16 cellular contexts compared by ENCODE assay signal in the genomic region with DNA sequence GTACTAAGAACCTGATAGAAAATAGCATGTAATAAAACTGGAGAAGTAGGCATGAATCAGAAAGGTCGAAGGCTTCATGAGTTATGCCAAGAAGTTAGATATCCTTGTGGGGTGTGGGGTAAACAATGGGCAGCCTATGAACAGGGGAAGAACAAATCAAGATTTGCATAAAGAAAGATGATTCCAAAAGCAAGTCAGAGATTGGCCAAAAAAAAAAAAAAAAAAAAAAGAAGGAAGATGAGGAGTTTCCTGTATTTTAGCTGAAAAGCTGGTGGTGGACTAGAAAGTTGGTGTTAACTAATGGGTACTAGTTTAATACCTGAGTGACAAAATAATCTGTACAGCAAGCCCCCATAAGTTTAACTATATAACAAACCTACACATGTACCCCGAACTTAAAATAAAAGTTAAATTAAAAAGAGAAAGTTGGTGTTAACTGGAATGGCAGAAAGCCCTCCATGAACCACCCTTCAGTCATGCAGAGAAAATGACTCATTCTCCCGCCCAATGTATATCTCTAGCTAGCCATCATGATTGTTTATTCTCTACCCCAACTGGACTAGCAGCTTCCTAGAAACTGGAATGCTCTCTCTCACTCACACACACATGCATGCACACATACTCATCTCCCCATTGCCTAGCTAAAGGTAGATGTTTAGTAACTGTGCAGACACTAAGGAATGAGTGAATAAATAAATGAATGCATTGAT. TPM values are rescaled to one million over a fixed set of nuclear protein-coding genes. Genes with fewer than 3 reads are reported as not detected.
DNase-seq lines count a peak whose midpoint lies in the region; ATAC-seq, FAIRE-seq and TF ChIP-seq lines count a peak whose summit lies in the region.
"Had no signal": no experiment of that assay in that cellular context is flagged by ENCODE, and none has a peak within 500 bp of the region (broad histone marks: within the 10 kb centered on the region; RNA-seq: fewer than 3 reads in every experiment).

No MANE protein-coding gene starts in this region.

- H3K4me2 ChIP-seq in mesenchymal stem cell (ENCODE audit: low read length, poor library complexity, severe bottlenecking): no peak overlapping the region

- H3K27ac ChIP-seq in mesenchymal stem cell (ENCODE audit: low read length, poor library complexity, severe bottlenecking): peak overlapping the region; percentile 59
- H3K27ac ChIP-seq: prostate gland had no signal

- no peak overlapping the region for H3K27ac Mint-ChIP-seq in activated naive CD4-positive, alpha-beta T cell treated with anti-CD3 and anti-CD28 coated beads for 36 hours
- H3K27ac Mint-ChIP-seq: activated CD4-positive, alpha-beta T cell treated with anti-CD3 and anti-CD28 coated beads, Interleukin-2, amount 10 ng/mL, durations not matched to agents 7 days and 5 days had no signal

- intact Hi-C loops in activated naive CD4-positive, alpha-beta T cell treated with anti-CD3 and anti-CD28 coated beads for 36 hours (cut with micrococcal nuclease): no loop called here

- no peak for FAIRE-seq in bronchial epithelial cell (lab: Jason Lieb, UNC)

- no peak for ATAC-seq in activated T-cell treated with anti-CD3 and anti-CD28 coated beads, Interleukin-2, amount 50 U/mL, for 4 hours

- WGBS in mesenchymal stem cell: 7% methylated on average over 2 of the region's 3 CpGs

- H3K14ac ChIP-seq in mesenchymal stem cell (ENCODE audit: low read length in 2 of 2): no peak overlapping the region

- TF ChIP-seq CTCF in bronchial epithelial cell (IDR thresholded peaks at IDR 0.05; ENCODE audit: insufficient read depth, low read length, severe bottlenecking): no peak

- no peak overlapping the region for H3K18ac ChIP-seq in mesenchymal stem cell (ENCODE audit: low read depth in 1 of 2, low read length in 2 of 2)

- H4K91ac ChIP-seq in mesenchymal stem cell (ENCODE audit: low read length): no peak overlapping the region

- no peak overlapping the region for H2AK5ac ChIP-seq in mesenchymal stem cell (ENCODE audit: low read length, severe bottlenecking)

- H2BK12ac ChIP-seq in mesenchymal stem cell (ENCODE audit: low read length in 2 of 2): no peak overlapping the region

- CTCF ChIA-PET in activated naive CD4-positive, alpha-beta T cell treated with anti-CD3 and anti-CD28 coated beads for 36 hours (lab: Charles Lee): interaction anchor here (0.9 kb wide), 1 partner anchor 15 kb away, joined by 3 read pairs; no protein-coding TSS in a partner anchor

- H3K27me3 Mint-ChIP-seq in activated naive CD4-positive, alpha-beta T cell treated with anti-CD3 and anti-CD28 coated beads for 36 hours (ENCODE audit: low read depth): no peaks in the 10 kb centered on the region
- no peaks in the 10 kb centered on the region for H3K27me3 Mint-ChIP-seq in activated T-cell treated with anti-CD3 and anti-CD28 coated beads, Interleukin-2, amount 50 U/mL, for 4 hours (ENCODE audit: low read depth)
- H3K27me3 Mint-ChIP-seq: activated CD4-positive, alpha-beta T cell treated with anti-CD3 and anti-CD28 coated beads, Interleukin-2, amount 10 ng/mL, durations not matched to agents 7 days and 5 days; memory B cell had no signal

- H3K27me3 ChIP-seq in bronchial epithelial cell (ENCODE audit: control insufficient read depth, insufficient read depth, low read length) (no peaks in the 10 kb centered on the region), mesenchymal stem cell (ENCODE audit: control insufficient read depth in 1 of 2, insufficient read depth in 1 of 2, low read length in 2 of 2) (no peaks in the 10 kb centered on the region)

- H3K23ac ChIP-seq in mesenchymal stem cell (ENCODE audit: low read length in 2 of 2): no peak overlapping the region

- H3K36me3 ChIP-seq in bronchial epithelial cell (ENCODE audit: control insufficient read depth, insufficient read depth, low read length) (no peaks in the 10 kb centered on the region), mesenchymal stem cell (ENCODE audit: control insufficient read depth in 1 of 2, insufficient read depth in 2 of 2, low read depth in 1 of 2, low read length in 2 of 2) (no peaks in the 10 kb centered on the region)
- H3K36me3 ChIP-seq: prostate gland had no signal

- H3K4me3 Mint-ChIP-seq in activated naive CD4-positive, alpha-beta T cell treated with anti-CD3 and anti-CD28 coated beads for 36 hours: no peak overlapping the region
- no peak overlapping the region for H3K4me3 Mint-ChIP-seq in activated T-cell treated with anti-CD3 and anti-CD28 coated beads, Interleukin-2, amount 50 U/mL, for 4 hours
- H3K4me3 Mint-ChIP-seq: activated CD4-positive, alpha-beta T cell treated with anti-CD3 and anti-CD28 coated beads, Interleukin-2, amount 10 ng/mL, durations not matched to agents 7 days and 5 days; memory B cell had no signal

- no peak overlapping the region for H3K9ac ChIP-seq in mesenchymal stem cell (ENCODE audit: low read length)

- H3K4ac ChIP-seq in mesenchymal stem cell (ENCODE audit: low read depth in 1 of 2, low read length in 2 of 2): no peak overlapping the region

- no peak overlapping the region for H2BK120ac ChIP-seq in mesenchymal stem cell (ENCODE audit: low read depth, low read length)

- no peak overlapping the region for H4K8ac ChIP-seq in mesenchymal stem cell (ENCODE audit: low read length)

- H3K4me1 ChIP-seq in mesenchymal stem cell (ENCODE audit: control insufficient read depth, insufficient read depth, low read depth, low read length): no peaks in the 10 kb centered on the region
- H3K4me1 ChIP-seq: prostate gland had no signal

- no peaks in the 10 kb centered on the region for H3K79me1 ChIP-seq in mesenchymal stem cell (replicated peaks; ENCODE audit: low read length, poor library complexity, severe bottlenecking)

- H3K4me3 ChIP-seq in bronchial epithelial cell (ENCODE audit: low read depth, low read length) (no peak overlapping the region), mesenchymal stem cell (ENCODE audit: insufficient read depth in 1 of 2, low read depth in 1 of 2, low read length in 2 of 2) (no peak overlapping the region)
- H3K4me3 ChIP-seq: prostate gland had no signal

- no peak overlapping the region for H2BK5ac ChIP-seq in mesenchymal stem cell (ENCODE audit: low read depth, low read length, poor library complexity, severe bottlenecking)

- no peaks in the 10 kb centered on the region for H3K9me3 ChIP-seq in mesenchymal stem cell (ENCODE audit: control insufficient read depth, low read length)
- H3K9me3 ChIP-seq: prostate gland had no signal

- peaks cover 33% of the 10 kb centered on the region for H3K4me1 Mint-ChIP-seq in activated naive CD4-positive, alpha-beta T cell treated with anti-CD3 and anti-CD28 coated beads for 36 hours (ENCODE audit: low read depth)
- peaks cover 23% of the 10 kb centered on the region for H3K4me1 Mint-ChIP-seq in activated T-cell treated with anti-CD3 and anti-CD28 coated beads, Interleukin-2, amount 50 U/mL, for 4 hours (ENCODE audit: low read depth)

- no peak overlapping the region for H2BK15ac ChIP-seq in mesenchymal stem cell (ENCODE audit: low read depth, poor library complexity, severe bottlenecking)

- H3K9me3 Mint-ChIP-seq in activated naive CD4-positive, alpha-beta T cell treated with anti-CD3 and anti-CD28 coated beads for 36 hours: no peaks in the 10 kb centered on the region
- no peaks in the 10 kb centered on the region for H3K9me3 Mint-ChIP-seq in activated T-cell treated with anti-CD3 and anti-CD28 coated beads, Interleukin-2, amount 50 U/mL, for 4 hours
- H3K9me3 Mint-ChIP-seq: activated CD4-positive, alpha-beta T cell treated with anti-CD3 and anti-CD28 coated beads, Interleukin-2, amount 10 ng/mL, durations not matched to agents 7 days and 5 days had no signal

- no peak overlapping the region for H2AFZ ChIP-seq in mesenchymal stem cell (ENCODE audit: low read depth, low read length)

- H3K36me3 Mint-ChIP-seq in activated naive CD4-positive, alpha-beta T cell treated with anti-CD3 and anti-CD28 coated beads for 36 hours (ENCODE audit: low read depth): peaks cover 2% of the 10 kb centered on the region
- H3K36me3 Mint-ChIP-seq in activated T-cell treated with anti-CD3 and anti-CD28 coated beads, Interleukin-2, amount 50 U/mL, for 4 hours (ENCODE audit: insufficient read depth): no peaks in the 10 kb centered on the region

- DNase-seq in EL (peak; percentile 79), NCI-H226 (peak; percentile 79), bronchial epithelial cell (ENCODE audit: low read depth) (peak; percentile 85), mesenchymal stem cell (peak; percentile 78), ecto neural progenitor cell (ENCODE audit: low spot score) (no peak), COLO668 (lab: John Stamatoyannopoulos, UW; ENCODE audit: unreplicated experiment) (no peak)
- DNase-seq in activated naive CD4-positive, alpha-beta T cell treated with anti-CD3 and anti-CD28 coated beads for 36 hours: no peak
- DNase-seq in activated T-cell treated with anti-CD3 and anti-CD28 coated beads, Interleukin-2, amount 50 U/mL, for 4 hours: no peak
- DNase-seq: activated CD4-positive, alpha-beta T cell treated with anti-CD3 and anti-CD28 coated beads, Interleukin-2, amount 10 ng/mL, durations not matched to agents 7 days and 5 days; DMS153; hypothalamus; NCI-H1417; NCI-H748 treated with DMSO at 0.1 percent for 48 hours; substantia nigra had no signal

RNA-seq across cellular contexts. Expression of a gene that starts 41.7 kb away (rescaled TPM):
- total RNA-seq in bronchial epithelial cell: 10.0 and 11.3 TPM in 2 replicates
- 18.8 TPM for polyA plus RNA-seq in mesenchymal stem cell (2013, experiment 1 of 2)
- polyA plus RNA-seq in mesenchymal stem cell (2013, experiment 2 of 2): 20.2 TPM
- 10 to 100 TPM; 18.3 to 20.8 TPM for total RNA-seq in activated naive CD4-positive, alpha-beta T cell treated with anti-CD3 and anti-CD28 coated beads for 36 hours
- 10 to 100 TPM; 12.7 to 15.5 (median 14.1) TPM for total RNA-seq in activated T-cell treated with anti-CD3 and anti-CD28 coated beads, Interleukin-2, amount 50 U/mL, for 4 hours

Comparison
In these comparisons a context has a peak if more than half of its experiments do, and no peak if none do; other contexts are left out.
1. DNase-seq: peak in EL (single experiment), NCI-H226 (single experiment), bronchial epithelial cell (single experiment) and mesenchymal stem cell (single experiment); none in ecto neural progenitor cell (single experiment), COLO668 (single experiment), activated naive CD4-positive, alpha-beta T cell treated with anti-CD3 and anti-CD28 coated beads for 36 hours (single experiment) and activated T-cell treated with anti-CD3 and anti-CD28 coated beads, Interleukin-2, amount 50 U/mL, for 4 hours (single experiment).